In the genomic region with DNA sequence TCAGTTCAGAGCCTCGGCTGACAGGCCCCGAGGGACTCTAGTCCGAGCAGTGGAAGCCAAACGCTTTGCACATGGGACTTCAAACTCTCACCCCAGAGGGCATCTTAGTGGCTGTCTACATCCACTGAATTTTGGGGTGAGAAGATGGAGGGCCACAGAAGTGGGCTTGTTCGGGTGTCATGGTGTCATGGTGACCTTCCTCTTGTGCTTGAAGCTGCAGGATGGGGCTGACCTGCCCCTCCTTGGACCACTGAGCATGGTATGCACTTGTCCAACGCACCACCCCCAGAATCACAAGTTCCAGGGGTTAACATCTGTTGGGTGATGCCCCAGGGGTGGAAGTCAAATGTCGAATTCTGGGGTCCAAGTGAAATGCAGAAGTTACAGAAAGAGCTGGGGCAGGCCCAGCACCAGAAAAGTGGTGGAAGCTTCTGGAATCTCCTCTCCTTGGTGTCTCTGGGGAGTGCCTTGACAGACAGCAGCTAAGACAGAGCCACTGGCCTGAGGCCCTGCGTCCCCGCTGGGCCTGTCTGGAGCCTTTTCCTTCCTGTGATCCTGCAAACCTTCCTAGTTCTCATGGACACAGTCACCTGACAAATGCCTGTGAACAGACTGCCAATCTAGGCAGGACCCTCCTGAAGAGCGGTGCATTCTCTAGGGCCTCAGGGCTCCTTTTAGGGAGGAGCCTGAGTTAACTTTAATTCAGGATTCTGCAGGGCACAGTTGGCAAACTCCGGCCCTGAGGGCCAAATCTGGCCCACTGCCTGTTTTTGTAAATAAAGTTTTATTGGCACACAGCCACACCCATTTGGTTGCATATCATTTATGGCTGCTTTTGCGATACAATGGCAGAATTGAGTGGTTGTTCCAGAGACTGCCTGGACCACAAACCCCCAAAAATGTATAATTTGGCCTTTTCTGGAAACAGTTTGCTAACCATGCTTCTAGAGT, we compare ENCODE assay signal across 14 cellular contexts.
"Had no signal": no experiment of that assay in that cellular context is flagged by ENCODE, and none has a peak within 500 bp of the region (broad histone marks: within the 10 kb centered on the region; RNA-seq: fewer than 3 reads in every experiment).

No MANE protein-coding gene starts in this region.

- H3K27me3 ChIP-seq: cardiac muscle cell, tibial nerve had no signal

- H3K4me1 ChIP-seq: psoas muscle had no signal

- H3K27ac Mint-ChIP-seq: activated naive CD8-positive, alpha-beta T cell treated with anti-CD3 and anti-CD28 coated beads, Interleukin-2, amount 50 U/mL, for 24 hours; dendritic cell treated with granulocyte-macrophage colony-stimulating factor and Interleukin-4, amounts not matched to agents 40 ng/mL and 50 ng/mL, for 4 days; effector memory CD8-positive, alpha-beta T cell; nephron had no signal

- H3K27me3 Mint-ChIP-seq: activated naive CD8-positive, alpha-beta T cell treated with anti-CD3 and anti-CD28 coated beads, Interleukin-2, amount 50 U/mL, for 24 hours; dendritic cell treated with granulocyte-macrophage colony-stimulating factor and Interleukin-4, amounts not matched to agents 40 ng/mL and 50 ng/mL, for 4 days had no signal

- H3K4me3 Mint-ChIP-seq: activated naive CD8-positive, alpha-beta T cell treated with anti-CD3 and anti-CD28 coated beads, Interleukin-2, amount 50 U/mL, for 24 hours; dendritic cell treated with granulocyte-macrophage colony-stimulating factor and Interleukin-4, amounts not matched to agents 40 ng/mL and 50 ng/mL, for 4 days; effector memory CD8-positive, alpha-beta T cell; nephron had no signal

- ATAC-seq: activated naive CD8-positive, alpha-beta T cell treated with anti-CD3 and anti-CD28 coated beads, Interleukin-2, amount 50 U/mL, for 24 hours; effector memory CD8-positive, alpha-beta T cell; mucosa of descending colon; psoas muscle had no signal

- H3K4me3 ChIP-seq: cardiac muscle cell, lung, mucosa of descending colon, psoas muscle, tibial nerve had no signal

- H3K9me3 ChIP-seq: mucosa of descending colon, psoas muscle, tibial nerve had no signal

- H3K9me3 Mint-ChIP-seq: activated naive CD8-positive, alpha-beta T cell treated with anti-CD3 and anti-CD28 coated beads, Interleukin-2, amount 50 U/mL, for 24 hours; dendritic cell treated with granulocyte-macrophage colony-stimulating factor and Interleukin-4, amounts not matched to agents 40 ng/mL and 50 ng/mL, for 4 days; effector memory CD8-positive, alpha-beta T cell; nephron had no signal

- DNase-seq: activated naive CD4-positive, alpha-beta T cell treated with Interleukin-2 at 50 U/mL for 16 hours; activated naive CD8-positive, alpha-beta T cell treated with anti-CD3 and anti-CD28 coated beads, Interleukin-2, amount 50 U/mL, for 24 hours; effector memory CD8-positive, alpha-beta T cell; hippocampal formation; mucosa of descending colon; occipital lobe; psoas muscle; SIG-M5; stimulated activated CD4-positive, alpha-beta T cell treated with anti-CD3 and anti-CD28 coated beads, Interleukin-4, amount 100 ng/mL, for 24 hours had no signal

- H3K27ac ChIP-seq: cardiac muscle cell, psoas muscle had no signal
